In the genomic region with DNA sequence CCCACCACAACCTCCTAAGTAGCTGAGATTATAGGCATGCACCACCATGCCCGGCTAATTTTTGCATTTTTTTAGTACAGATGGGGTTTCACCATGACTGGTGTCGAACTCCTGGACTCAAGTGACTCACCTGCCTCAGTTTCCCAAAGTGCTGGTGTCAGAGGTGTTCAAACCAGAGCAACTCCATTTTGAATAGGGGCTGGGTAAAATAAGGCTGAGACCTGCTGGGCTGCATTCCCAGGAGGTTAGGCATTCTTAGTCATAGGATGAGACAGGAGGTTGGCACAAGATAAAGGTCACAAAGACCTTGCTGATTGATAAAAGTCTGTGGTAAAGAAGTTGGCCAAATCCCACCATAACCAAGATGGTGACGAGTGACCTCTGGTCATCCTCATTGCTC, we compare ENCODE assay signal across 7 cellular contexts. TPM values are rescaled to one million over a fixed set of nuclear protein-coding genes. Genes with fewer than 3 reads are reported as not detected.
DNase-seq lines count a peak whose midpoint lies in the region; FAIRE-seq and TF ChIP-seq lines count a peak whose summit lies in the region.
"Not testable (repeated sequence)": the region's sequence is repeated elsewhere in the genome, so short reads cannot be mapped to it uniquely, and the experiment has no call there.

No MANE protein-coding gene starts in this region.

- not testable (repeated sequence) for H3K4me2 ChIP-seq in keratinocyte (ENCODE audit: control insufficient read depth, extremely low read depth, insufficient read depth, low read depth, low read length)

- H3K4me3 ChIP-seq in epithelial cell of esophagus (ENCODE audit: low read length); keratinocyte (ENCODE audit: control insufficient read depth in 2 of 3, extremely low read depth in 1 of 3, insufficient read depth in 2 of 3, low read depth in 1 of 3, low read length in 3 of 3): not testable (repeated sequence)

- H3K36me3 ChIP-seq in keratinocyte (ENCODE audit: control insufficient read depth in 2 of 2, extremely low read depth in 1 of 2, insufficient read depth in 2 of 2, low read length in 2 of 2): not testable (repeated sequence)

- not testable (repeated sequence) for H3K9me3 ChIP-seq in keratinocyte (ENCODE audit: control insufficient read depth, low read depth, low read length)

- H4K20me1 ChIP-seq in keratinocyte (ENCODE audit: control insufficient read depth, extremely low read depth, insufficient read depth, low read length): not testable (repeated sequence)

- H3K9ac ChIP-seq in keratinocyte (ENCODE audit: control insufficient read depth, extremely low read depth, insufficient read depth, low read length): not testable (repeated sequence)

- H3K79me2 ChIP-seq in keratinocyte (ENCODE audit: control insufficient read depth, insufficient read depth, low read length): not testable (repeated sequence)

- not testable (repeated sequence) for H3K27me3 ChIP-seq in keratinocyte (ENCODE audit: control insufficient read depth, extremely low read depth, insufficient read depth, low read length)

- dilution Hi-C loops in keratinocyte (cut with MboI; ENCODE audit: extremely low pct_ligation_motif_present, low sequenced_read_pairs): not testable (repeated sequence)

- not testable (repeated sequence) for H2AFZ ChIP-seq in keratinocyte (ENCODE audit: control insufficient read depth, low read length)

- H3K27ac ChIP-seq in keratinocyte (ENCODE audit: control insufficient read depth, insufficient read depth, low read length): peak overlapping the region; percentile 53

- not testable (repeated sequence) for H3K9me1 ChIP-seq in keratinocyte (ENCODE audit: control insufficient read depth, extremely low read depth, insufficient read depth, low read length)

- peaks cover 46% of the 10 kb centered on the region for H3K4me1 ChIP-seq in keratinocyte (ENCODE audit: control insufficient read depth, extremely low read depth, insufficient read depth, low read length)

- peak; percentile 50 for DNase-seq in A172 (ENCODE audit: low spot score)
- DNase-seq in ELR (ENCODE audit: low read depth): peak; percentile 54
- DNase-seq in M059J (ENCODE audit: low read depth): peak; percentile 76
- peak; percentile 85 for DNase-seq in RPMI7951 (ENCODE audit: low read depth)
- DNase-seq in activated CD8-positive, alpha-beta memory T cell treated with anti-CD3 and anti-CD28 coated beads, Interleukin-2, amount 50 U/mL, for 48 hours: peak; percentile 29
- peak; percentile 77 for DNase-seq in epithelial cell of esophagus (ENCODE audit: low read depth)
- peak; percentile 38 for DNase-seq in keratinocyte (ENCODE audit: low read depth, low spot score)

- TF ChIP-seq CTCF in epithelial cell of esophagus (IDR thresholded peaks at IDR 0.05; ENCODE audit: insufficient read depth, low read depth, low read length, missing control alignments); keratinocyte (optimal IDR thresholded peaks at IDR 0.05 in 1 of 3, IDR thresholded peaks at IDR 0.05 in 1 of 3, conservative IDR thresholded peaks at IDR 0.05 in 1 of 3; ENCODE audit: extremely low read depth in 1 of 3, insufficient read depth in 2 of 3, low read length in 3 of 3): not testable (repeated sequence)

- peak; percentile 9 for FAIRE-seq in keratinocyte (lab: Jason Lieb, UNC)

RNA-seq across cellular contexts. Expression of a gene that starts 35.3 kb away (rescaled TPM):
- 16.8 and 38.4 TPM in 2 replicates for total RNA-seq in A172 (2014; rRNA removed; shearing (Covaris generic))
- total RNA-seq in M059J (2014; rRNA removed; shearing (Covaris generic)): 29.3 and 47.6 TPM in 2 replicates
- 31.9 and 50.0 TPM in 2 replicates for total RNA-seq in RPMI7951 (2014; rRNA removed; shearing (Covaris generic))
- 29.7 to 79.3 TPM (median 56.1 TPM) in 3 replicates for polyA plus RNA-seq in keratinocyte
- 235 TPM for polyA plus RNA-seq in keratinocyte (2011; ENCODE audit: low read depth)
- polyA plus RNA-seq in keratinocyte (2011; cell fraction: cytosol; rRNA removed): 57.5 and 59.9 TPM in 2 replicates
- polyA plus RNA-seq in keratinocyte (2011; cell fraction: nucleus; rRNA removed): 124 and 130 TPM in 2 replicates
- 66.9 and 70.8 TPM in 2 replicates for polyA plus RNA-seq in keratinocyte (2012; ENCODE audit: low replicate concordance)
- 40.5 to 79.4 TPM (median 65.6 TPM) in 3 replicates for polyA minus RNA-seq in keratinocyte
- 24.0 TPM for polyA minus RNA-seq in keratinocyte (2011; cell fraction: cytosol; rRNA and poly(A)+ RNA removed)
- 44.9 and 73.5 TPM in 2 replicates for polyA minus RNA-seq in keratinocyte (2011; cell fraction: nucleus; rRNA and poly(A)+ RNA removed)

Comparison
In these comparisons a context has a peak if more than half of its experiments do, and no peak if none do; other contexts are left out.
1. DNase-seq: peak in every context shown above with its lines; median percentile 85 in RPMI7951; 77 in epithelial cell of esophagus; 76 in M059J; 54 in ELR; 50 in A172; 38 in keratinocyte; 29 in activated CD8-positive, alpha-beta memory T cell treated with anti-CD3 and anti-CD28 coated beads, Interleukin-2, amount 50 U/mL, for 48 hours.